Comparison of ENCODE assay signal across 15 cellular contexts in genomic region chr12:124434951-124435805, GRCh38.
DNase-seq lines count a peak whose midpoint lies in the region; ATAC-seq and TF ChIP-seq lines count a peak whose summit lies in the region.
"Had no signal": no experiment of that assay in that cellular context is flagged by ENCODE, and none has a peak within 500 bp of the region (broad histone marks: within the 10 kb centered on the region; RNA-seq: fewer than 3 reads in every experiment).

No MANE protein-coding gene starts in this region.

- H3K9me3 ChIP-seq in BLaER1 treated with 17β-estradiol and CSF1 and Interleukin-3, amounts not matched to agents 10 nM and 100 nM (replicated peaks in 1 of 11): no peaks in the 10 kb centered on the region
- H3K9me3 ChIP-seq in GM23248 (ENCODE audit: low read depth): no peaks in the 10 kb centered on the region

- no peaks in the 10 kb centered on the region for H3K9me2 ChIP-seq in GM23248 (ENCODE audit: insufficient read depth)

- ATAC-seq in GM18867 (IDR thresholded peaks at IDR 0.05; ENCODE audit: unreplicated experiment): no peak
- ATAC-seq: left colon had no signal

- H3K4me3 Mint-ChIP-seq in chondrocyte (ENCODE audit: unreplicated experiment): no peak overlapping the region
- H3K4me3 Mint-ChIP-seq in nephron progenitor cell: no peak overlapping the region

- H3K36me3 ChIP-seq in BLaER1 treated with 17β-estradiol and CSF1 and Interleukin-3, amounts not matched to agents 10 nM and 100 nM: peaks cover 10 to 65% (median 25%) of the 10 kb centered on the region in 11 experiments; a peak in 20 of 22 replicates
- H3K36me3 ChIP-seq in H7 (replicated peaks; ENCODE audit: control insufficient read depth, insufficient read depth, low read length) (peaks cover 4% of the 10 kb centered on the region), GM23248 (ENCODE audit: low read depth) (no peaks in the 10 kb centered on the region)

- in situ Hi-C loops in GM23248 (cut with MboI): no loop called here

- no peaks in the 10 kb centered on the region for H3K27me3 Mint-ChIP-seq in chondrocyte (ENCODE audit: low read depth)
- H3K27me3 Mint-ChIP-seq in nephron progenitor cell (ENCODE audit: low read depth, poor library complexity): no peaks in the 10 kb centered on the region

- whole genome bisulfite sequencing in GM23248 (ENCODE audit: low coverage in 1 of 2, low lambda C conversion rate in 2 of 2, missing lambda C conversion rate in 2 of 2), 2 experiments: 85 to 86% methylated on average over 16 to 17 of the region's 17 CpGs

- peaks cover 9% of the 10 kb centered on the region for H3K4me1 Mint-ChIP-seq in chondrocyte (ENCODE audit: low read depth)
- peaks cover 23% of the 10 kb centered on the region for H3K4me1 Mint-ChIP-seq in nephron progenitor cell

- H3K79me2 ChIP-seq in GM23248 (ENCODE audit: insufficient read depth): peaks cover 9% of the 10 kb centered on the region

- H4K20me1 ChIP-seq in BLaER1 treated with 17β-estradiol and CSF1 and Interleukin-3, amounts not matched to agents 10 nM and 100 nM: peaks cover 49 to 99% (median 84%) of the 10 kb centered on the region in 11 experiments
- H4K20me1 ChIP-seq in GM23248 (ENCODE audit: insufficient read depth): no peaks in the 10 kb centered on the region

- no peak overlapping the region for H3K27ac ChIP-seq in BLaER1 treated with 17β-estradiol and CSF1 and Interleukin-3, amounts not matched to agents 10 nM and 100 nM
- no peak overlapping the region for H3K27ac ChIP-seq in GM23248

- no peaks in the 10 kb centered on the region for H3K27me3 ChIP-seq in BLaER1 treated with 17β-estradiol and CSF1 and Interleukin-3, amounts not matched to agents 10 nM and 100 nM
- H3K27me3 ChIP-seq in H7 (ENCODE audit: control insufficient read depth, insufficient read depth, low read length): no peaks in the 10 kb centered on the region
- H3K27me3 ChIP-seq in GM23248 (replicated peaks; ENCODE audit: insufficient read depth): no peaks in the 10 kb centered on the region

- H3K4me1 ChIP-seq in BLaER1 treated with 17β-estradiol and CSF1 and Interleukin-3, amounts not matched to agents 10 nM and 100 nM: peaks cover 49 to 70% (median 63%) of the 10 kb centered on the region in 10 experiments
- H3K4me1 ChIP-seq in GM23248 (ENCODE audit: insufficient read depth): peaks cover 4% of the 10 kb centered on the region

- no peaks in the 10 kb centered on the region for H3K9me3 Mint-ChIP-seq in chondrocyte (ENCODE audit: low read depth)
- no peaks in the 10 kb centered on the region for H3K9me3 Mint-ChIP-seq in nephron progenitor cell
- H3K9me3 Mint-ChIP-seq: activated T-helper 2 cell treated with anti-CD3 and anti-CD28 coated beads, Interferon-gamma antibody, Interleukin-2, Interleukin-4, amounts not matched to agents 10 μg/mL and 5 μg/mL and 100 μg/mL, durations not matched to agents 14 hours and 24 hours and 36 hours had no signal

- H3K4me2 ChIP-seq in BLaER1 treated with 17β-estradiol and CSF1 and Interleukin-3, amounts not matched to agents 10 nM and 100 nM: peak overlapping the region in 7 of 11 experiments; percentile 3 to 58 (median 50); a peak in 10 of 22 replicates
- H3K4me2 ChIP-seq in GM23248 (ENCODE audit: unreplicated experiment): no peak overlapping the region

- H3K27ac Mint-ChIP-seq in chondrocyte (ENCODE audit: unreplicated experiment) (peak overlapping the region; percentile 9), nephron progenitor cell (peak overlapping the region; percentile 39)

- DNase-seq in H7 (peak; percentile 70), chondrocyte (ENCODE audit: low spot score) (no peak), nephron progenitor cell (no peak), cerebellar cortex (ENCODE audit: low spot score) (no peak), NCI-H187 treated with DMSO at 0.1 percent for 48 hours (lab: John Stamatoyannopoulos, UW) (no peak), GM23248 (no peak)
- DNase-seq: dermis blood vessel endothelial cell, DMS53, hippocampal formation, left colon, NCI-H187, NCI-H510A had no signal

- peak overlapping the region in 3 of 11 experiments; percentile 9 to 18 (median 11); a peak in 1 of 22 replicates for H3K9ac ChIP-seq in BLaER1 treated with 17β-estradiol and CSF1 and Interleukin-3, amounts not matched to agents 10 nM and 100 nM
- H3K9ac ChIP-seq in GM23248: no peak overlapping the region

- peaks cover 4% of the 10 kb centered on the region; the same call in 1 of the 2 replicates for H3F3A ChIP-seq in GM23248 (ENCODE audit: insufficient read depth)

- TF ChIP-seq CTCF in chondrocyte (IDR thresholded peaks at IDR 0.05): no peak
- TF ChIP-seq CTCF in nephron progenitor cell (IDR thresholded peaks at IDR 0.05): no peak

- peaks cover 9% of the 10 kb centered on the region for H3K36me3 Mint-ChIP-seq in chondrocyte (ENCODE audit: low read depth)
- peaks cover 6% of the 10 kb centered on the region for H3K36me3 Mint-ChIP-seq in nephron progenitor cell (ENCODE audit: low read depth)

- no peak overlapping the region for H3K4me3 ChIP-seq in BLaER1 treated with 17β-estradiol and CSF1 and Interleukin-3, amounts not matched to agents 10 nM and 100 nM
- H3K4me3 ChIP-seq in H7 (ENCODE audit: insufficient read depth, low read depth, low read length) (no peak overlapping the region), GM23248 (no peak overlapping the region)

- H2AFZ ChIP-seq in GM23248: no peak overlapping the region
